8 cellular contexts compared by ENCODE assay signal in genomic region chr5:132257131-132258101, GRCh38. TPM values are rescaled to one million over a fixed set of nuclear protein-coding genes. Genes with fewer than 3 reads are reported as not detected.
DNase-seq lines count a peak whose midpoint lies in the region; ATAC-seq and TF ChIP-seq lines count a peak whose summit lies in the region.

Gene PDLIM4, plus strand, starts transcription at chr5:132257696. Its CDS starts 39 bp downstream, at chr5:132257735.

- TF ChIP-seq CTCF in Panc1 (IDR thresholded peaks at IDR 0.05) (no peak), esophagus muscularis mucosa (IDR thresholded peaks at IDR 0.05) (no peak)

- peak within 1 kb of the TSS in 8 of 10 donors; percentile 19 to 82 (median 42) for H3K4me3 Mint-ChIP-seq in naive thymus-derived CD8-positive, alpha-beta T cell
- H3K4me3 Mint-ChIP-seq in activated CD4-positive, alpha-beta memory T cell treated with anti-CD3 and anti-CD28 coated beads, Interleukin-2, amount 10 ng/mL, durations not matched to agents 7 days and 5 days = no peak within 1 kb of the TSS

- H3K4me1 ChIP-seq in Panc1 (ENCODE audit: control insufficient read depth, insufficient read depth, low read length) = no peaks in the 10 kb centered on the region
- peaks cover 53 to 79% (median 68%) of the 10 kb centered on the region in 4 donors for H3K4me1 ChIP-seq in esophagus muscularis mucosa

- no peak within 1 kb of the TSS for H3K27ac Mint-ChIP-seq in naive thymus-derived CD8-positive, alpha-beta T cell
- H3K27ac Mint-ChIP-seq in activated CD4-positive, alpha-beta memory T cell treated with anti-CD3 and anti-CD28 coated beads, Interleukin-2, amount 10 ng/mL, durations not matched to agents 7 days and 5 days = no peak within 1 kb of the TSS

- peak within 1 kb of the TSS; percentile 68 for H3K27ac ChIP-seq in Panc1 (ENCODE audit: low read length)
- peak within 1 kb of the TSS; percentile 99 to 100 (median 99) for H3K27ac ChIP-seq in esophagus muscularis mucosa (replicated peaks in 1 of 4)

- no peaks in the 10 kb centered on the region for H3K36me3 Mint-ChIP-seq in naive thymus-derived CD8-positive, alpha-beta T cell
- H3K36me3 Mint-ChIP-seq in activated CD4-positive, alpha-beta memory T cell treated with anti-CD3 and anti-CD28 coated beads, Interleukin-2, amount 10 ng/mL, durations not matched to agents 7 days and 5 days (ENCODE audit: low read depth) = no peaks in the 10 kb centered on the region

- BruUV-seq in Panc1 (replicated peaks; lab: Mats Ljungman, UMichigan) = no TSS peak

- H3K36me3 ChIP-seq in Panc1 (ENCODE audit: control insufficient read depth, insufficient read depth, low read length) (no peaks in the 10 kb centered on the region), esophagus muscularis mucosa (peaks cover 0 to 6% (median 2%) of the 10 kb centered on the region in 4 donors)

- no peaks in the 10 kb centered on the region for H3K9me3 Mint-ChIP-seq in naive thymus-derived CD8-positive, alpha-beta T cell
- H3K9me3 Mint-ChIP-seq in activated CD4-positive, alpha-beta memory T cell treated with anti-CD3 and anti-CD28 coated beads, Interleukin-2, amount 10 ng/mL, durations not matched to agents 7 days and 5 days = no peaks in the 10 kb centered on the region

- H3K9me3 ChIP-seq in Panc1 (ENCODE audit: control insufficient read depth, insufficient read depth, low read depth, low read length) (no peaks in the 10 kb centered on the region), esophagus muscularis mucosa (no peaks in the 10 kb centered on the region)

- CTCF ChIA-PET in Panc1 (lab: Charles Lee) = no interaction called here
- CTCF ChIA-PET in activated CD4-positive, alpha-beta memory T cell treated with anti-CD3 and anti-CD28 coated beads, Interleukin-2, amount 10 ng/mL, durations not matched to agents 7 days and 5 days (lab: Charles Lee) = no interaction called here

- peak; percentile 73 for DNase-seq in AG08396 (ENCODE audit: low spot score)
- DNase-seq in Panc1 (ENCODE audit: low read depth, low spot score) = no peak
- DNase-seq in esophagus muscularis mucosa (ENCODE audit: extremely low spot score) = no peak
- no peak for DNase-seq in naive thymus-derived CD8-positive, alpha-beta T cell
- DNase-seq in stimulated activated CD4-positive, alpha-beta T cell treated with anti-CD3 and anti-CD28 coated beads, Interleukin-4, amount 100 ng/mL, for 4 hours = no peak
- DNase-seq in activated CD4-positive, alpha-beta memory T cell treated with anti-CD3 and anti-CD28 coated beads, Interleukin-2, amount 10 ng/mL, durations not matched to agents 7 days and 5 days = no peak
- no peak for DNase-seq in MV-4-11 (lab: John Stamatoyannopoulos, UW)
- DNase-seq in NOMO-1 treated with dmso at 0.1 percent for 144 hours (lab: John Stamatoyannopoulos, UW; ENCODE audit: unreplicated experiment) = no peak

- peak; percentile 67 for TF ChIP-seq POLR2A in esophagus muscularis mucosa (IDR thresholded peaks at IDR 0.05; ENCODE audit: low read depth)

- POLR2A ChIA-PET in Panc1 (lab: Charles Lee) = no interaction called here
- POLR2A ChIA-PET in naive thymus-derived CD8-positive, alpha-beta T cell (lab: Charles Lee) = no interaction called here
- POLR2A ChIA-PET in activated CD4-positive, alpha-beta memory T cell treated with anti-CD3 and anti-CD28 coated beads, Interleukin-2, amount 10 ng/mL, durations not matched to agents 7 days and 5 days (lab: Charles Lee) = no interaction called here

- intact Hi-C loops in Panc1 (cut with micrococcal nuclease; ENCODE audit: unreplicated experiment) = no loop called here
- intact Hi-C loops in esophagus muscularis mucosa (cut with DNase I) = no loop called here

- H3K4me3 ChIP-seq in Panc1 (ENCODE audit: low read depth in 2 of 2, low read length in 2 of 2) (peak within 1 kb of the TSS; percentile 43 to 48), esophagus muscularis mucosa (peak within 1 kb of the TSS; percentile 78 to 93 (median 87))

- peaks cover 6 to 35% (median 18%) of the 10 kb centered on the region in 5 donors for H3K27me3 Mint-ChIP-seq in naive thymus-derived CD8-positive, alpha-beta T cell
- H3K27me3 Mint-ChIP-seq in activated CD4-positive, alpha-beta memory T cell treated with anti-CD3 and anti-CD28 coated beads, Interleukin-2, amount 10 ng/mL, durations not matched to agents 7 days and 5 days = peaks cover 14% of the 10 kb centered on the region

- peaks cover 12 to 14% (median 13%) of the 10 kb centered on the region in 4 donors for H3K4me1 Mint-ChIP-seq in naive thymus-derived CD8-positive, alpha-beta T cell
- peaks cover 5% of the 10 kb centered on the region for H3K4me1 Mint-ChIP-seq in activated CD4-positive, alpha-beta memory T cell treated with anti-CD3 and anti-CD28 coated beads, Interleukin-2, amount 10 ng/mL, durations not matched to agents 7 days and 5 days

- H3K27me3 ChIP-seq in Panc1 (ENCODE audit: control insufficient read depth, insufficient read depth, low read length) (no peaks in the 10 kb centered on the region), esophagus muscularis mucosa (no peaks in the 10 kb centered on the region)

- ATAC-seq in Panc1 = peak; percentile 73
- peak in 1 of 2 donors; percentile 54 for ATAC-seq in naive thymus-derived CD8-positive, alpha-beta T cell

- in situ Hi-C loops in Panc1 (cut with HindIII; ENCODE audit: low pct_unique_long_range_greater_than_20kb, low sequenced_read_pairs) = no loop called here

- TF ChIP-seq EP300 in esophagus muscularis mucosa (IDR thresholded peaks at IDR 0.05) = no peak

- 12% methylated on average over 10 of the region's 88 CpGs for WGBS in esophagus muscularis mucosa

RNA-seq across cellular contexts. Expression of gene PDLIM4, which starts in this region (rescaled TPM):
- 9.9 TPM for total RNA-seq in Panc1 (2021; ENCODE audit: unreplicated experiment)
- polyA plus RNA-seq in Panc1 (2012; ENCODE audit: insufficient read length) = 30.6 TPM
- 100 to 1,000 TPM in 3 of 4 donors, 10 to 100 TPM in 1; 59.4 to 199 (median 134) TPM for total RNA-seq in esophagus muscularis mucosa
- total RNA-seq in naive thymus-derived CD8-positive, alpha-beta T cell = not detected
- not detected for polyA plus RNA-seq in naive thymus-derived CD8-positive, alpha-beta T cell
- not detected for total RNA-seq in activated CD4-positive, alpha-beta memory T cell treated with anti-CD3 and anti-CD28 coated beads, Interleukin-2, amount 10 ng/mL, durations not matched to agents 7 days and 5 days

Comparison
In these comparisons a context has a peak if more than half of its experiments do, and no peak if none do; other contexts are left out.
1. RNA of gene PDLIM4 (total RNA-seq): 59.4 to 199 TPM in esophagus muscularis mucosa and 9.9 TPM in Panc1 (single experiment); not detected in naive thymus-derived CD8-positive, alpha-beta T cell and not detected in activated CD4-positive, alpha-beta memory T cell treated with anti-CD3 and anti-CD28 coated beads, Interleukin-2, amount 10 ng/mL, durations not matched to agents 7 days and 5 days; every median in the first group is over 10 times any median in the second.